Comparison of ENCODE assay signal across 20 cellular contexts in genomic region chr1:157371211-157371610, GRCh38.
"Had no signal": no experiment of that assay in that cellular context is flagged by ENCODE, and none has a peak within 500 bp of the region (broad histone marks: within the 10 kb centered on the region; RNA-seq: fewer than 3 reads in every experiment).

No MANE protein-coding gene starts in this region.

- H3K4me1 ChIP-seq: colonic mucosa, foreskin keratinocyte, left ventricle myocardium inferior, lower lobe of right lung, neural progenitor cell, stomach had no signal

- DNase-seq: colonic mucosa; dermis blood vessel endothelial cell; endodermal cell; foreskin keratinocyte; head of caudate nucleus; kidney; left cardiac atrium; left ventricle myocardium inferior; lower lobe of right lung; natural killer cell; nucleus accumbens; ovary; right cardiac atrium; small intestine; stimulated activated CD4-positive, alpha-beta T cell treated with anti-CD3 and anti-CD28 coated beads, Interleukin-12 subunit alpha, Interleukin-12 subunit beta, amount 100 ng/mL, for 4 hours; stimulated activated naive CD4-positive, alpha-beta T cell; stomach; trophoblast cell had no signal

- H3K4me3 ChIP-seq: colonic mucosa, hepatocyte, left ventricle myocardium inferior, lower lobe of right lung, neural progenitor cell, ovary, stomach had no signal

- H3K4me2 ChIP-seq: hepatocyte, neural progenitor cell had no signal

- H3K27me3 ChIP-seq: colonic mucosa, hepatocyte, neural progenitor cell, ovary had no signal

- H3K27ac ChIP-seq: colonic mucosa, foreskin keratinocyte, left ventricle myocardium inferior, lower lobe of right lung, neural progenitor cell, ovary, stomach had no signal

- H3K79me2 ChIP-seq: hepatocyte had no signal

- H3K36me3 ChIP-seq: colonic mucosa, left ventricle myocardium inferior, lower lobe of right lung, neural progenitor cell, ovary, stomach had no signal

- H3K9me3 ChIP-seq: colonic mucosa, left ventricle myocardium inferior, lower lobe of right lung, ovary, stomach had no signal

- H2AFZ ChIP-seq: hepatocyte, neural progenitor cell had no signal

- H3K9ac ChIP-seq: neural progenitor cell had no signal

- ATAC-seq: foreskin keratinocyte, left cardiac atrium, lower lobe of right lung, natural killer cell, right cardiac atrium had no signal
